In genomic region chr1:222817529-222817928, GRCh38 we compare ENCODE assay signal across 11 cellular contexts. TPM values are rescaled to one million over a fixed set of nuclear protein-coding genes. Genes with fewer than 3 reads are reported as not detected.
A peak's percentile ranks its signal among the peaks of the same experiment; 100 is the strongest.
DNase-seq lines count a peak whose midpoint lies in the region; ATAC-seq and TF ChIP-seq lines count a peak whose summit lies in the region.
"Had no signal": no experiment of that assay in that cellular context is flagged by ENCODE, and none has a peak within 500 bp of the region (broad histone marks: within the 10 kb centered on the region; RNA-seq: fewer than 3 reads in every experiment).

No MANE protein-coding gene starts in this region.

- peaks cover 0 to 2% of the 10 kb centered on the region in 2 donors for H3K27me3 Mint-ChIP-seq in natural killer cell (ENCODE audit: low read depth in 2 of 2)
- H3K27me3 Mint-ChIP-seq: activated CD4-positive, alpha-beta memory T cell treated with anti-CD3 and anti-CD28 coated beads for 36 hours had no signal

- H3K9me3 Mint-ChIP-seq in natural killer cell = no peaks in the 10 kb centered on the region
- H3K9me3 Mint-ChIP-seq: activated CD4-positive, alpha-beta memory T cell treated with anti-CD3 and anti-CD28 coated beads for 36 hours; H9 had no signal

- intact Hi-C loops in natural killer cell (cut with micrococcal nuclease) = no loop called here

- peak overlapping the region; percentile 18 to 66 for H3K27ac ChIP-seq in coronary artery

- DNase-seq in AG09309 (ENCODE audit: low read depth) (peak; percentile 80), LoVo (ENCODE audit: low spot score) (peak; percentile 41), coronary artery (ENCODE audit: low spot score) (no peak), natural killer cell (no peak), NCI-H748 (lab: John Stamatoyannopoulos, UW; ENCODE audit: unreplicated experiment) (no peak), DMS79 (lab: John Stamatoyannopoulos, UW) (no peak)
- no peak for DNase-seq in activated effector memory CD4-positive, alpha-beta T cell treated with Interleukin-2 at 50 U/mL for 16 hours
- DNase-seq: activated CD4-positive, alpha-beta memory T cell treated with anti-CD3 and anti-CD28 coated beads for 36 hours; H9; NCI-H2029 treated with DMSO at 0.1 percent for 48 hours had no signal

- ATAC-seq in natural killer cell (no peak), HG03039 (IDR thresholded peaks at IDR 0.05; ENCODE audit: unreplicated experiment) (no peak)

- H3K4me3 Mint-ChIP-seq in natural killer cell = peak overlapping the region; percentile 32
- H3K4me3 Mint-ChIP-seq: activated CD4-positive, alpha-beta memory T cell treated with anti-CD3 and anti-CD28 coated beads for 36 hours; H9 had no signal

- no peak for TF ChIP-seq CTCF in AG09309 (IDR thresholded peaks at IDR 0.05; ENCODE audit: control insufficient read depth, insufficient read depth, low read depth, low read length, missing control alignments)
- TF ChIP-seq CTCF in coronary artery (IDR thresholded peaks at IDR 0.05) = no peak
- no peak for TF ChIP-seq CTCF in natural killer cell (IDR thresholded peaks at IDR 0.05)

- H3K4me1 Mint-ChIP-seq in natural killer cell = peaks cover 28 to 29% of the 10 kb centered on the region in 2 donors

- no peak overlapping the region for H3K27ac Mint-ChIP-seq in natural killer cell
- H3K27ac Mint-ChIP-seq: activated CD4-positive, alpha-beta memory T cell treated with anti-CD3 and anti-CD28 coated beads for 36 hours; H9 had no signal

- no peak overlapping the region for H3K4me3 ChIP-seq in AG09309 (ENCODE audit: control insufficient read depth, low read depth, low read length)
- no peak overlapping the region for H3K4me3 ChIP-seq in coronary artery

- H3K36me3 Mint-ChIP-seq in natural killer cell = no peaks in the 10 kb centered on the region
- H3K36me3 Mint-ChIP-seq: activated CD4-positive, alpha-beta memory T cell treated with anti-CD3 and anti-CD28 coated beads for 36 hours had no signal

RNA-seq across cellular contexts. Expression of gene DISP1, which starts 2.7 kb away (rescaled TPM):
- total RNA-seq in natural killer cell = 1 to 10 TPM; 3.7 to 6.0 (median 4.8) TPM

Comparison
In these comparisons a context has a peak if more than half of its experiments do, and no peak if none do; other contexts are left out.
1. DNase-seq: peak in AG09309 (single experiment) and LoVo (single experiment); none in coronary artery (single experiment), natural killer cell (single experiment), NCI-H748 (single experiment), activated effector memory CD4-positive, alpha-beta T cell treated with Interleukin-2 at 50 U/mL for 16 hours (single experiment) and DMS79 (single experiment).